Comparison of ENCODE assay signal across 1 cellular context in the genomic region with DNA sequence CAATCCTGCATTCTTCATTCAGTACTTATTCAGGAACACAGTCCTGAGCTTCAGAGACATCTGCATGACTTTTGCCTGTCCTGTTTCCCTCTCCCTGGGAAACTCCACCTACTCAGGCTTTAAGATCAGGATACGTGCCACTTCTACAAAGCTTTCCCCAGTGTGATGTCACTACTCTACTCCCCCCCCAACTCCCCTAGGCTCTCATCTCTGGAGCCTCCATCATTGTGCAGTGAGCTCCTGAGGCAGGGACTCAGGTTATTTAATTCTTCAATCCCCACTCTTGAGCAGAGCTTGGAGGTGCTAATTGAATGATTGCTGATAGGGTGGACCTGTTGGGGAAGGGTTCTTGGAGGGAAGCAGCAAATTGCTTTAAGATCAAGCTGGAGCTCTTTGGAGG.
A peak's percentile ranks its signal among the peaks of the same experiment; 100 is the strongest.
TF ChIP-seq lines count a peak whose summit lies in the region.

No MANE protein-coding gene starts in this region.

TF ChIP-seq in HEK293, 187 proteins besides CTCF, POLR2A, EP300 and RAD21:
- TF ChIP-seq ZNF629 (tag by site-specific recombination; IDR thresholded peaks at IDR 0.05) (peak; percentile 27; the same call in 1 of the 2 replicates), OVOL3 (tag by site-specific recombination; IDR thresholded peaks at IDR 0.05) (no peak), ZNF24 (tag by site-specific recombination; IDR thresholded peaks at IDR 0.05) (no peak), ZBTB17 (tag by site-specific recombination; IDR thresholded peaks at IDR 0.05) (peak; percentile 74), ZBTB21 (tag by site-specific recombination; IDR thresholded peaks at IDR 0.05) (peak; percentile 45)
- TF ChIP-seq, protein P1, sequence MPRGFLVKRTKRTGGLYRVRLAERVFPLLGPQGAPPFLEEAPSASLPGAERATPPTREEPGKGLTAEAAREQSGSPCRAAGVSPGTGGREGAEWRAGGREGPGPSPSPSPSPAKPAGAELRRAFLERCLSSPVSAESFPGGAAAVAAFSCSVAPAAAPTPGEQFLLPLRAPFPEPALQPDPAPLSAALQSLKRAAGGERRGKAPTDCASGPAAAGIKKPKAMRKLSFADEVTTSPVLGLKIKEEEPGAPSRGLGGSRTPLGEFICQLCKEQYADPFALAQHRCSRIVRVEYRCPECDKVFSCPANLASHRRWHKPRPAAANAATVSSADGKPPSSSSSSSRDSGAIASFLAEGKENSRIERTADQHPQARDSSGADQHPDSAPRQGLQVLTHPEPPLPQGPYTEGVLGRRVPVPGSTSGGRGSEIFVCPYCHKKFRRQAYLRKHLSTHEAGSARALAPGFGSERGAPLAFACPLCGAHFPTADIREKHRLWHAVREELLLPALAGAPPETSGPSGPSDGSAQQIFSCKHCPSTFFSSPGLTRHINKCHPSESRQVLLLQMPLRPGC (tag by site-specific recombination; IDR thresholded peaks at IDR 0.05) = no peak
- TF ChIP-seq, protein P2, sequence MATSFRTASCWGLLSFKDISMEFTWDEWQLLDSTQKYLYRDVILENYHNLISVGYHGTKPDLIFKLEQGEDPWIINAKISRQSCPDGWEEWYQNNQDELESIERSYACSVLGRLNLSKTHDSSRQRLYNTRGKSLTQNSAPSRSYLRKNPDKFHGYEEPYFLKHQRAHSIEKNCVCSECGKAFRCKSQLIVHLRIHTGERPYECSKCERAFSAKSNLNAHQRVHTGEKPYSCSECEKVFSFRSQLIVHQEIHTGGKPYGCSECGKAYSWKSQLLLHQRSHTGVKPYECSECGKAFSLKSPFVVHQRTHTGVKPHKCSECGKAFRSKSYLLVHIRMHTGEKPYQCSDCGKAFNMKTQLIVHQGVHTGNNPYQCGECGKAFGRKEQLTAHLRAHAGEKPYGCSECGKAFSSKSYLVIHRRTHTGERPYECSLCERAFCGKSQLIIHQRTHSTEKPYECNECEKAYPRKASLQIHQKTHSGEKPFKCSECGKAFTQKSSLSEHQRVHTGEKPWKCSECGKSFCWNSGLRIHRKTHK (tag by site-specific recombination; IDR thresholded peaks at IDR 0.05) = no peak
- TF ChIP-seq, protein P3, sequence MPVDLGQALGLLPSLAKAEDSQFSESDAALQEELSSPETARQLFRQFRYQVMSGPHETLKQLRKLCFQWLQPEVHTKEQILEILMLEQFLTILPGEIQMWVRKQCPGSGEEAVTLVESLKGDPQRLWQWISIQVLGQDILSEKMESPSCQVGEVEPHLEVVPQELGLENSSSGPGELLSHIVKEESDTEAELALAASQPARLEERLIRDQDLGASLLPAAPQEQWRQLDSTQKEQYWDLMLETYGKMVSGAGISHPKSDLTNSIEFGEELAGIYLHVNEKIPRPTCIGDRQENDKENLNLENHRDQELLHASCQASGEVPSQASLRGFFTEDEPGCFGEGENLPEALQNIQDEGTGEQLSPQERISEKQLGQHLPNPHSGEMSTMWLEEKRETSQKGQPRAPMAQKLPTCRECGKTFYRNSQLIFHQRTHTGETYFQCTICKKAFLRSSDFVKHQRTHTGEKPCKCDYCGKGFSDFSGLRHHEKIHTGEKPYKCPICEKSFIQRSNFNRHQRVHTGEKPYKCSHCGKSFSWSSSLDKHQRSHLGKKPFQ (tag by site-specific recombination; IDR thresholded peaks at IDR 0.05) = no peak
TF ChIP-seq in HEK293: peak in this region for 3.
